In the genomic region with DNA sequence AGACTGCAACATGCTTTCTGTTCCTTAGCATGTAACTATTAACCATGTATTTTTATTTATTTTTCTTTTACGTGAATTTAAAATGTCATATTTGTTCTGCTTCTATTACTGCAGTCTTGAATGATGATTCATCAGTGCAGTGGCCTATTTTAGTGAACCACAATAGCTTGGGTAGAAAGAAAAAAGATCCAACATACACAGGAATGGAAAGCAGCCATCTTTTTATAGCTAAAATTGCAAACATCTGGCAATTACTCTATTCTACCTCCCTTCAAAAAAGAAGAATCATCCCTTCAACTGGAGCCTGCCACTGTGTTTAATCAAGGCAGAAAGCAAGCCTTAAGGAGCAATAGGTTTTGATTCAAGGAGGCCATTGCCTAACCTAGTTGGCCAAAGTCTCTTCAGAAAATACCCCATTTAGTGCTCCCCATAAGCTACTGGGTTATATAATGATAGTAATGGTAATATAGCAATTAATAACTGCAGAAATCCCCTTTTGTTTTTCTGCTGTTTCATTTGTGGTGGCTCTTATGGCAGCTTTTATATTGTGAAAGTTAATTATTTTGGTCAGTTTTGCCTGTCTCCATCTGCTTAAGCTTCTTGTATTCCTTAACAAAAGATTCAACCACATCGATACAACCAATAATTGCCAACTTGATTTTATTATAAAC, we compare ENCODE assay signal across 9 cellular contexts.
DNase-seq lines count a peak whose midpoint lies in the region; ATAC-seq and TF ChIP-seq lines count a peak whose summit lies in the region.
"Had no signal": no experiment of that assay in that cellular context is flagged by ENCODE, and none has a peak within 500 bp of the region (broad histone marks: within the 10 kb centered on the region; RNA-seq: fewer than 3 reads in every experiment).

No MANE protein-coding gene starts in this region.

- no peak overlapping the region for H3K27ac ChIP-seq in CD4-positive, alpha-beta memory T cell (ENCODE audit: low read depth, low read length)
- H3K27ac ChIP-seq: cardiac muscle cell had no signal

- no peaks in the 10 kb centered on the region for H3K4me1 ChIP-seq in Caco-2
- no peaks in the 10 kb centered on the region for H3K4me1 ChIP-seq in CD4-positive, alpha-beta memory T cell (ENCODE audit: insufficient read depth, low read length)

- no peaks in the 10 kb centered on the region for H3K27me3 ChIP-seq in Caco-2 (replicated peaks; ENCODE audit: control insufficient read depth, insufficient read depth, low read length)
- H3K27me3 ChIP-seq in CD4-positive, alpha-beta memory T cell (ENCODE audit: insufficient read depth, low read length): no peaks in the 10 kb centered on the region
- H3K27me3 ChIP-seq: cardiac muscle cell had no signal

- DNase-seq in GM04504 (ENCODE audit: low read depth) (peak; percentile 83), myocyte (ENCODE audit: low read depth) (peak; percentile 57), posterior cingulate gyrus (no peak), HuH-7.5 (ENCODE audit: low spot score) (no peak), Caco-2 (no peak)
- DNase-seq in CD4-positive, alpha-beta memory T cell: no peak

- no peaks in the 10 kb centered on the region for H3K27me3 Mint-ChIP-seq in Caco-2 (ENCODE audit: insufficient read depth, unreplicated experiment)
- H3K27me3 Mint-ChIP-seq in CD4-positive, alpha-beta memory T cell: no peaks in the 10 kb centered on the region

- ATAC-seq in HG02759 (IDR thresholded peaks at IDR 0.05; ENCODE audit: unreplicated experiment) (peak; percentile 28), SK-N-SH treated with all-trans-retinoic acid at 6 μM for 48 hours (peak; percentile 95)

- no peaks in the 10 kb centered on the region for H3K9me3 ChIP-seq in Caco-2
- H3K9me3 ChIP-seq in CD4-positive, alpha-beta memory T cell (ENCODE audit: control insufficient read depth in 1 of 2, low read length in 2 of 2): no peaks in the 10 kb centered on the region

- H3K27ac Mint-ChIP-seq in Caco-2 (ENCODE audit: unreplicated experiment): no peak overlapping the region
- H3K27ac Mint-ChIP-seq in CD4-positive, alpha-beta memory T cell: no peak overlapping the region

- H3K36me3 ChIP-seq in Caco-2 (ENCODE audit: control insufficient read depth, insufficient read depth, low read length): no peaks in the 10 kb centered on the region
- H3K36me3 ChIP-seq in CD4-positive, alpha-beta memory T cell (ENCODE audit: insufficient read depth, low read length): no peaks in the 10 kb centered on the region
- H3K36me3 ChIP-seq: cardiac muscle cell had no signal

- BruUV-seq in Caco-2 (replicated peaks; lab: Mats Ljungman, UMichigan): no TSS peak

- peaks cover 6% of the 10 kb centered on the region for H3K36me3 Mint-ChIP-seq in Caco-2 (ENCODE audit: insufficient read depth, unreplicated experiment)
- H3K36me3 Mint-ChIP-seq in CD4-positive, alpha-beta memory T cell: peaks cover 19 to 45% of the 10 kb centered on the region in 2 donors

- intact Hi-C loops in posterior cingulate gyrus (cut with DNase I): no loop called here
- intact Hi-C loops in Caco-2 (cut with micrococcal nuclease; ENCODE audit: unreplicated experiment): no loop called here
- intact Hi-C loops in CD4-positive, alpha-beta memory T cell (cut with micrococcal nuclease): no loop called here

- no peak for TF ChIP-seq CTCF in Caco-2 (IDR thresholded peaks at IDR 0.05; ENCODE audit: insufficient read depth in 1 of 2, low read depth in 1 of 2, low read length in 1 of 2, severe bottlenecking in 1 of 2, unreplicated experiment in 1 of 2)

- H3K4me3 Mint-ChIP-seq in Caco-2 (ENCODE audit: unreplicated experiment): no peak overlapping the region
- H3K4me3 Mint-ChIP-seq in CD4-positive, alpha-beta memory T cell: no peak overlapping the region

- peaks cover 11% of the 10 kb centered on the region for H3K9me3 Mint-ChIP-seq in Caco-2 (ENCODE audit: unreplicated experiment)
- peaks cover 2 to 22% (median 9%) of the 10 kb centered on the region in 8 donors for H3K9me3 Mint-ChIP-seq in CD4-positive, alpha-beta memory T cell

- CTCF ChIA-PET in Caco-2 (lab: Charles Lee): no interaction called here
- CTCF ChIA-PET in CD4-positive, alpha-beta memory T cell (lab: Charles Lee; ENCODE audit: partially characterized antibody): no interaction called here

- no peak overlapping the region for H3K4me3 ChIP-seq in Caco-2 (ENCODE audit: low read depth, low read length)
- no peak overlapping the region for H3K4me3 ChIP-seq in CD4-positive, alpha-beta memory T cell (ENCODE audit: low read length in 2 of 2)
- H3K4me3 ChIP-seq: cardiac muscle cell had no signal

- peaks cover 8% of the 10 kb centered on the region for H3K4me1 Mint-ChIP-seq in Caco-2 (ENCODE audit: low read depth, unreplicated experiment)
- H3K4me1 Mint-ChIP-seq in CD4-positive, alpha-beta memory T cell: peaks cover 8 to 18% (median 11%) of the 10 kb centered on the region in 4 donors

- POLR2A ChIA-PET in Caco-2 (lab: Charles Lee): no interaction called here
- POLR2A ChIA-PET in CD4-positive, alpha-beta memory T cell (lab: Charles Lee; ENCODE audit: partially characterized antibody): no interaction called here

TF ChIP-seq in SK-N-SH treated with all-trans-retinoic acid at 6 μM for 48 hours, 23 proteins besides CTCF, POLR2A, EP300 and RAD21:
- TF ChIP-seq ZC3H10 (CRISPR knock-in tag; IDR thresholded peaks at IDR 0.05) (no peak), TOX (CRISPR knock-in tag; IDR thresholded peaks at IDR 0.05; ENCODE audit: borderline replicate concordance) (peak; percentile 53; the same call in 1 of the 2 replicates)

Comparison
In these comparisons a context has a peak if more than half of its experiments do, and no peak if none do; other contexts are left out.
1. DNase-seq: peak in GM04504 (single experiment) and myocyte (single experiment); none in posterior cingulate gyrus (0 of 10), HuH-7.5 (single experiment), Caco-2 (0 of 2) and CD4-positive, alpha-beta memory T cell (0 of 5).